ENCODE assay signal across 8 cellular contexts in the genomic region with DNA sequence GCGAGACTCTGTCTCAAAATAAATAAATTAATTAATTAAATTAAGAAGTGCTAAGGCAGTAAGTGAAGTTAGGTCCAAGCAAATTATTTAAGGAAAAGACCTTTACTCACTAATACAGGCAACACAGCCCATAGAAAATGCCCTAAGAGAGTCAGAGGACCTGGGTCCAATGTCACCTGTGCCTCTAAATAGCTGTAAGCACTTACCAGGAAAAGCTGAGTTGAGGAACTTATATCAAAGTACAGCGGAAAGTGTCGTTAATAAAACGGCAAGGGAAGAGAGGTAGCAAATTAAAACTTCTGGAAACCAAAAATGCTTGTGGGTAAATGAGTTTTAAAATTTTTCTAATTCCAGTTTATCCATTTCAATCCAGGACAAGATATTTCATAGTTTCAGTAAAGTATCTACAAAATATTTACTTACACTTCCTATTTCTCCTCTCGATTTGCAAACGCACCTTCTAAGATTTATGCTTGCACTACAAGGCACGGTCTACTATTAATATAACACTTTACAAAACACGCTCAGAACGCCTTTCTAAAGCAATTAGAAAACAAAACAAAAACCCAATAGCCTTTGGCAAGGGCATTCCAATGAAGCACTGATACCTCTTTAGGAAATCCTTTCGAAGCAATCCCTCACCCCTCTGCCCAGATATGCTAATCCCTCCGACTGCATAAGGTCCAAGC. TPM values are rescaled to one million over a fixed set of nuclear protein-coding genes. Genes with fewer than 3 reads are reported as not detected.
A peak's percentile ranks its signal among the peaks of the same experiment; 100 is the strongest.
DNase-seq lines count a peak whose midpoint lies in the region; TF ChIP-seq lines count a peak whose summit lies in the region.

No MANE protein-coding gene starts in this region.

- H3K27ac Mint-ChIP-seq in activated CD4-positive, alpha-beta T cell treated with anti-CD3 and anti-CD28 coated beads, Interleukin-2, amount 10 ng/mL, durations not matched to agents 24 days and 14 days = peak overlapping the region; percentile 92

- peaks cover 14% of the 10 kb centered on the region for H3K36me3 Mint-ChIP-seq in activated CD4-positive, alpha-beta T cell treated with anti-CD3 and anti-CD28 coated beads, Interleukin-2, amount 10 ng/mL, durations not matched to agents 24 days and 14 days (ENCODE audit: low read depth)

- no peak for TF ChIP-seq POLR2A in prostate gland (IDR thresholded peaks at IDR 0.05)

- H3K9me3 Mint-ChIP-seq in activated CD4-positive, alpha-beta T cell treated with anti-CD3 and anti-CD28 coated beads, Interleukin-2, amount 10 ng/mL, durations not matched to agents 24 days and 14 days = no peaks in the 10 kb centered on the region

- no peaks in the 10 kb centered on the region for H3K27me3 Mint-ChIP-seq in activated CD4-positive, alpha-beta T cell treated with anti-CD3 and anti-CD28 coated beads, Interleukin-2, amount 10 ng/mL, durations not matched to agents 24 days and 14 days

- TF ChIP-seq CTCF in fibroblast of mammary gland (conservative IDR thresholded peaks at IDR 0.05; ENCODE audit: control insufficient read depth, insufficient read depth, low read depth, low read length) (no peak), prostate gland (IDR thresholded peaks at IDR 0.05) (no peak)

- peak overlapping the region; percentile 89 for H3K27ac ChIP-seq in SK-N-MC
- peak overlapping the region; percentile 89 to 96 for H3K27ac ChIP-seq in prostate gland

- H3K4me3 ChIP-seq in SK-N-MC (peak overlapping the region; percentile 94), fibroblast of mammary gland (ENCODE audit: control insufficient read depth, low read depth, low read length) (peak overlapping the region; percentile 95), prostate gland (peak overlapping the region; percentile 92 to 94)

- 11% methylated on average over 11 of the region's 11 CpGs for WGBS in prostate gland

- no peaks in the 10 kb centered on the region for H3K27me3 ChIP-seq in prostate gland (replicated peaks; ENCODE audit: insufficient read depth)

- H3K4me1 Mint-ChIP-seq in activated CD4-positive, alpha-beta T cell treated with anti-CD3 and anti-CD28 coated beads, Interleukin-2, amount 10 ng/mL, durations not matched to agents 24 days and 14 days = peaks cover 30% of the 10 kb centered on the region

- DNase-seq in activated CD4-positive, alpha-beta T cell treated with anti-CD3 and anti-CD28 coated beads, Interleukin-2, amount 10 ng/mL, durations not matched to agents 24 days and 14 days = no peak
- no peak for DNase-seq in activated CD4-positive, alpha-beta T cell treated with anti-CD3 and anti-CD28 coated beads for 4 hours
- no peak for DNase-seq in SK-N-MC (ENCODE audit: low read depth, low spot score)
- DNase-seq in fibroblast of mammary gland (ENCODE audit: low read depth) = no peak
- no peak for DNase-seq in prostate gland (ENCODE audit: low spot score)
- no peak for DNase-seq in GOT3 (lab: John Stamatoyannopoulos, UW)
- no peak for DNase-seq in NCI-H1436 (lab: John Stamatoyannopoulos, UW)
- DNase-seq in cortex of kidney (lab: John Stamatoyannopoulos, UW) = no peak

- peak overlapping the region; percentile 98 for H3K9ac ChIP-seq in SK-N-MC (ENCODE audit: insufficient read length)

- H3K36me3 ChIP-seq in SK-N-MC (ENCODE audit: insufficient read depth, low read length) (peaks cover 12% of the 10 kb centered on the region), prostate gland (no peaks in the 10 kb centered on the region)

- intact Hi-C loops in activated CD4-positive, alpha-beta T cell treated with anti-CD3 and anti-CD28 coated beads, Interleukin-2, amount 10 ng/mL, durations not matched to agents 24 days and 14 days (cut with micrococcal nuclease) = loop anchor here (1.0 to 10.0 kb wide), 8 partner anchors 42 to 865 kb away; partner anchors contain the start of genes ALG11, SUGT1, THSD1 and WDFY2
- intact Hi-C loops in prostate gland (cut with DNase I) = loop anchor here (5.0 to 10.0 kb wide), 4 partner anchors 102 to 995 kb away; partner anchors contain the start of genes ALG11, ATP7B, INTS6 and WDFY2

- peak overlapping the region; percentile 93 for H3K4me3 Mint-ChIP-seq in activated CD4-positive, alpha-beta T cell treated with anti-CD3 and anti-CD28 coated beads, Interleukin-2, amount 10 ng/mL, durations not matched to agents 24 days and 14 days

- no peaks in the 10 kb centered on the region for H3K9me3 ChIP-seq in SK-N-MC (ENCODE audit: low read depth, low read length)
- H3K9me3 ChIP-seq in prostate gland = no peaks in the 10 kb centered on the region

- peaks cover 2% of the 10 kb centered on the region for H3K4me1 ChIP-seq in prostate gland (replicated peaks)

RNA-seq across cellular contexts. Expression of gene VPS36, which starts 1.0 kb away (rescaled TPM):
- 42.0 and 43.0 TPM in 2 replicates for total RNA-seq in activated CD4-positive, alpha-beta T cell treated with anti-CD3 and anti-CD28 coated beads, Interleukin-2, amount 10 ng/mL, durations not matched to agents 24 days and 14 days
- total RNA-seq in prostate gland = 10 to 100 TPM; 43.9 to 46.6 TPM

RNA-seq across cellular contexts. Expression of gene CKAP2, which starts 5.8 kb away (rescaled TPM):
- total RNA-seq in activated CD4-positive, alpha-beta T cell treated with anti-CD3 and anti-CD28 coated beads, Interleukin-2, amount 10 ng/mL, durations not matched to agents 24 days and 14 days = 39.9 and 40.9 TPM in 2 replicates
- 10 to 100 TPM; 11.3 to 22.2 TPM for total RNA-seq in prostate gland

RNA-seq across cellular contexts. Expression of gene THSD1, which starts 43.5 kb away (rescaled TPM):
- 0.14 and 0.21 TPM in 2 replicates for total RNA-seq in activated CD4-positive, alpha-beta T cell treated with anti-CD3 and anti-CD28 coated beads, Interleukin-2, amount 10 ng/mL, durations not matched to agents 24 days and 14 days
- 1 to 10 TPM; 5.5 to 8.0 TPM for total RNA-seq in prostate gland
